Comparison of ENCODE assay signal across 15 cellular contexts in genomic region chr7:55016061-55016745, GRCh38. TPM values are rescaled to one million over a fixed set of nuclear protein-coding genes. Genes with fewer than 3 reads are reported as not detected.
A peak's percentile ranks its signal among the peaks of the same experiment; 100 is the strongest.
DNase-seq lines count a peak whose midpoint lies in the region; ATAC-seq and TF ChIP-seq lines count a peak whose summit lies in the region.
"Had no signal": no experiment of that assay in that cellular context is flagged by ENCODE, and none has a peak within 500 bp of the region (broad histone marks: within the 10 kb centered on the region; RNA-seq: fewer than 3 reads in every experiment).

No MANE protein-coding gene starts in this region.

- no peak overlapping the region for H3K27ac Mint-ChIP-seq in CD4-positive, alpha-beta memory T cell
- H3K27ac Mint-ChIP-seq: CD4-positive, alpha-beta T cell; H9 had no signal

- no peak overlapping the region for H2AFZ ChIP-seq in fibroblast of lung (ENCODE audit: low read length)

- no peaks in the 10 kb centered on the region for H3K36me3 Mint-ChIP-seq in CD4-positive, alpha-beta memory T cell

- H4K20me1 ChIP-seq in fibroblast of lung (ENCODE audit: control insufficient read depth, extremely low read depth, insufficient read depth, low read length): no peaks in the 10 kb centered on the region

- H3K9ac ChIP-seq in fibroblast of lung (ENCODE audit: insufficient read depth, low read length): no peak overlapping the region

- ATAC-seq in omental fat pad (ENCODE audit: low FRiP score): peak; percentile 45
- ATAC-seq in GM19351 (IDR thresholded peaks at IDR 0.05; ENCODE audit: unreplicated experiment): no peak
- no peak for ATAC-seq in GM18511 (IDR thresholded peaks at IDR 0.05; ENCODE audit: unreplicated experiment)
- ATAC-seq: HepG2 had no signal

- H3K4me1 ChIP-seq in fibroblast of lung (ENCODE audit: control insufficient read depth, extremely low read depth, insufficient read depth, low read length): no peaks in the 10 kb centered on the region
- H3K4me1 ChIP-seq in CD4-positive, alpha-beta memory T cell (ENCODE audit: insufficient read depth, low read length): no peaks in the 10 kb centered on the region

- no peak overlapping the region for H3K4me2 ChIP-seq in fibroblast of lung (ENCODE audit: extremely low read depth, insufficient read depth, low read length)

- no peaks in the 10 kb centered on the region for H3K36me3 ChIP-seq in fibroblast of lung (ENCODE audit: control insufficient read depth, insufficient read depth, low read length)
- no peaks in the 10 kb centered on the region for H3K36me3 ChIP-seq in CD4-positive, alpha-beta memory T cell (ENCODE audit: insufficient read depth, low read length)

- H3K79me2 ChIP-seq in fibroblast of lung (ENCODE audit: control insufficient read depth, insufficient read depth, low read length): peaks cover 28% of the 10 kb centered on the region

- CTCF ChIA-PET in CD4-positive, alpha-beta memory T cell (lab: Charles Lee; ENCODE audit: partially characterized antibody): no interaction called here

- no peak for TF ChIP-seq CTCF in fibroblast of lung (conservative IDR thresholded peaks at IDR 0.05 in 1 of 2, IDR thresholded peaks at IDR 0.05 in 1 of 2; ENCODE audit: low read depth in 1 of 2, low read length in 2 of 2)
- no peak for TF ChIP-seq CTCF in omental fat pad (IDR thresholded peaks at IDR 0.05)

- POLR2A ChIA-PET in CD4-positive, alpha-beta memory T cell (lab: Charles Lee; ENCODE audit: partially characterized antibody): no interaction called here

- H3K27ac ChIP-seq in fibroblast of lung (ENCODE audit: insufficient read depth, low read length): no peak overlapping the region
- no peak overlapping the region for H3K27ac ChIP-seq in CD4-positive, alpha-beta memory T cell (ENCODE audit: low read depth, low read length)
- H3K27ac ChIP-seq: C4-2B had no signal

- no peak overlapping the region for H3K4me3 Mint-ChIP-seq in CD4-positive, alpha-beta memory T cell
- H3K4me3 Mint-ChIP-seq: CD4-positive, alpha-beta T cell; H9 had no signal

- no peak overlapping the region for H3K4me3 ChIP-seq in fibroblast of lung (replicated peaks in 1 of 4; ENCODE audit: control extremely low read depth in 1 of 4, insufficient read depth in 1 of 4, low read depth in 3 of 4, low read length in 4 of 4)
- H3K4me3 ChIP-seq in CD4-positive, alpha-beta memory T cell (ENCODE audit: low read length in 2 of 2): no peak overlapping the region

- H3K9me3 ChIP-seq in fibroblast of lung (ENCODE audit: control insufficient read depth, insufficient read depth, low read depth, low read length): no peaks in the 10 kb centered on the region
- H3K9me3 ChIP-seq in CD4-positive, alpha-beta memory T cell (ENCODE audit: control insufficient read depth in 1 of 2, low read length in 2 of 2): no peaks in the 10 kb centered on the region

- no peaks in the 10 kb centered on the region for H3K27me3 ChIP-seq in fibroblast of lung (ENCODE audit: control insufficient read depth, insufficient read depth, low read length)
- peaks cover 12% of the 10 kb centered on the region for H3K27me3 ChIP-seq in CD4-positive, alpha-beta memory T cell (ENCODE audit: insufficient read depth, low read length)

- peaks cover 0 to 4% (median 2%) of the 10 kb centered on the region in 8 donors for H3K9me3 Mint-ChIP-seq in CD4-positive, alpha-beta memory T cell
- H3K9me3 Mint-ChIP-seq: CD4-positive, alpha-beta T cell; H9 had no signal

- DNase-seq in NCI-H524 treated with DMSO at 0.1 percent for 48 hours (lab: John Stamatoyannopoulos, UW): peak; percentile 33
- peak; percentile 38 to 65 for DNase-seq in fibroblast of lung (ENCODE audit: low read depth in 2 of 2)
- no peak for DNase-seq in omental fat pad (ENCODE audit: low spot score)
- no peak for DNase-seq in CD4-positive, alpha-beta memory T cell
- DNase-seq in foreskin melanocyte: no peak
- DNase-seq: AML-193; CD4-positive, alpha-beta T cell; DMS153; DMS79; GDM1; H9 had no signal

- peaks cover 22 to 31% of the 10 kb centered on the region in 2 donors for H3K27me3 Mint-ChIP-seq in CD4-positive, alpha-beta memory T cell

- intact Hi-C loops in CD4-positive, alpha-beta memory T cell (cut with micrococcal nuclease): no loop called here

- H3K4me1 Mint-ChIP-seq in CD4-positive, alpha-beta memory T cell: peaks cover 0 to 2% (median 0%) of the 10 kb centered on the region in 4 donors

RNA-seq across cellular contexts. Expression of gene EGFR, which starts 2.6 kb away (rescaled TPM):
- total RNA-seq in fibroblast of lung: 36.0 and 55.3 TPM in 2 replicates
- 62.7 and 62.8 TPM in 2 replicates for polyA plus RNA-seq in fibroblast of lung
- polyA plus RNA-seq in fibroblast of lung (2012): 39.9 and 51.2 TPM in 2 replicates
- polyA minus RNA-seq in fibroblast of lung (ENCODE audit: low replicate concordance): 205 and 211 TPM in 2 replicates
- total RNA-seq in omental fat pad: 100 to 1,000 TPM in 2 of 4 donors, 10 to 100 TPM in 2; 87.2 to 124 (median 94.5) TPM
- not detected for total RNA-seq in CD4-positive, alpha-beta memory T cell
- not detected for polyA plus RNA-seq in CD4-positive, alpha-beta memory T cell
- total RNA-seq: CD4-positive, alpha-beta T cell had no signal

Comparison
In these comparisons a context has a peak if more than half of its experiments do, and no peak if none do; other contexts are left out.
1. DNase-seq: peak in NCI-H524 treated with DMSO at 0.1 percent for 48 hours (single experiment) and fibroblast of lung (2 of 2); none in omental fat pad (single experiment), CD4-positive, alpha-beta memory T cell (0 of 5) and foreskin melanocyte (single experiment).
2. RNA of gene EGFR, which starts 2.6 kb away (total RNA-seq): 87.2 to 124 TPM in omental fat pad and 36.0 to 55.3 TPM in fibroblast of lung; not detected in CD4-positive, alpha-beta memory T cell; every median in the first group is over 10 times any median in the second.